5 cellular contexts compared by ENCODE assay signal in genomic region chr13:87334176-87334575, GRCh38.
"Had no signal": no experiment of that assay in that cellular context is flagged by ENCODE, and none has a peak within 500 bp of the region (broad histone marks: within the 10 kb centered on the region; RNA-seq: fewer than 3 reads in every experiment).

No MANE protein-coding gene starts in this region.

- FAIRE-seq: HTR-8/SVneo, K562 had no signal

- H3K4me3 ChIP-seq: K562 had no signal

- ATAC-seq: K562 had no signal

- H3K27ac ChIP-seq: HL-60 had no signal

- DNase-seq: IMR-90, KBM-7 had no signal
